In genomic region chr11:9015677-9016076, GRCh38 we compare ENCODE assay signal across 8 cellular contexts. TPM values are rescaled to one million over a fixed set of nuclear protein-coding genes. Genes with fewer than 3 reads are reported as not detected.
DNase-seq lines count a peak whose midpoint lies in the region; ATAC-seq and TF ChIP-seq lines count a peak whose summit lies in the region.

No MANE protein-coding gene starts in this region.

- TF ChIP-seq POLR2A in NB4 (IDR thresholded peaks at IDR 0.05; ENCODE audit: extremely low read depth, insufficient read length): no peak

- intact Hi-C loops in left ventricle myocardium superior (cut with micrococcal nuclease): no loop called here

- H4K20me1 ChIP-seq in SU-DHL-6 (ENCODE audit: low read depth, low read length): no peaks in the 10 kb centered on the region

- no peaks in the 10 kb centered on the region for H3K9me3 ChIP-seq in SU-DHL-6 (ENCODE audit: insufficient read depth, low read length)

- DNase-seq in DMS 273 treated with DMSO at 0.1 percent for 48 hours (lab: John Stamatoyannopoulos, UW): peak; percentile 2
- DNase-seq in NB4 (ENCODE audit: low read depth): peak; percentile 85
- peak; percentile 80 for DNase-seq in amniotic epithelial cell (ENCODE audit: low read depth)
- peak; percentile 48 for DNase-seq in left ventricle myocardium superior
- DNase-seq in retina: peak; percentile 78

- H3K79me2 ChIP-seq in SU-DHL-6 (ENCODE audit: insufficient read depth, low read length): no peaks in the 10 kb centered on the region

- H3K9ac ChIP-seq in SU-DHL-6 (ENCODE audit: low read length): no peak overlapping the region

- peak; percentile 84 for TF ChIP-seq CTCF in NB4 (IDR thresholded peaks at IDR 0.05; ENCODE audit: low read depth, low read length)
- TF ChIP-seq CTCF in SU-DHL-6 (IDR thresholded peaks at IDR 0.05; ENCODE audit: insufficient read depth, low read length, poor library complexity, severe bottlenecking): peak; percentile 84

- H3K27me3 ChIP-seq in SU-DHL-6 (ENCODE audit: low read length): no peaks in the 10 kb centered on the region

- no peaks in the 10 kb centered on the region for H3K9me2 ChIP-seq in SU-DHL-6 (replicated peaks; ENCODE audit: insufficient read depth, low read length)

- no peak overlapping the region for H2AFZ ChIP-seq in SU-DHL-6 (ENCODE audit: low read depth, low read length, severe bottlenecking)

- no peaks in the 10 kb centered on the region for H3K36me3 ChIP-seq in SU-DHL-6 (ENCODE audit: low read length)

- H3K4me3 ChIP-seq in NB4 (ENCODE audit: low read depth, low read length) (no peak overlapping the region), SU-DHL-6 (ENCODE audit: insufficient read depth, low read length, poor library complexity, severe bottlenecking) (no peak overlapping the region)

- no peak overlapping the region for H3K4me2 ChIP-seq in SU-DHL-6 (ENCODE audit: low read depth, low read length, poor library complexity, severe bottlenecking)

- peak; percentile 76 for ATAC-seq in GM21723 (IDR thresholded peaks at IDR 0.05; ENCODE audit: unreplicated experiment)
- ATAC-seq in left ventricle myocardium superior: peak; percentile 76
- ATAC-seq in GM21737 (IDR thresholded peaks at IDR 0.05; ENCODE audit: unreplicated experiment): no peak

- H3K27ac ChIP-seq in SU-DHL-6 (ENCODE audit: low read depth, low read length): no peak overlapping the region

- no peaks in the 10 kb centered on the region for H3F3A ChIP-seq in SU-DHL-6 (ENCODE audit: insufficient read depth)

RNA-seq across cellular contexts. Expression of gene NRIP3, which starts 11.9 kb away (rescaled TPM):
- 1.2 TPM for total RNA-seq in left ventricle myocardium superior

RNA-seq across cellular contexts. Expression of gene TMEM9B, which starts 51.4 kb away (rescaled TPM):
- total RNA-seq in left ventricle myocardium superior: 43.5 TPM

Comparison
In these comparisons a context has a peak if more than half of its experiments do, and no peak if none do; other contexts are left out.
1. DNase-seq: peak in every context shown above with its lines; median percentile 85 in NB4; 80 in amniotic epithelial cell; 78 in retina; 48 in left ventricle myocardium superior; 2 in DMS 273 treated with DMSO at 0.1 percent for 48 hours.